ENCODE assay signal across 8 cellular contexts in genomic region chr9:100700689-100701318, GRCh38.
A peak's percentile ranks its signal among the peaks of the same experiment; 100 is the strongest.
DNase-seq lines count a peak whose midpoint lies in the region; ATAC-seq and TF ChIP-seq lines count a peak whose summit lies in the region.

No MANE protein-coding gene starts in this region.

- DNase-seq in DMS153 (lab: John Stamatoyannopoulos, UW), result peak; percentile 16
- no peak for DNase-seq in HFFc6
- DNase-seq in NCI-H82 (lab: John Stamatoyannopoulos, UW), result peak; percentile 76
- DNase-seq in erythroblast (lab: John Stamatoyannopoulos, UW), result peak; percentile 15 to 44
- DNase-seq in stimulated activated CD8-positive, alpha-beta memory T cell treated with anti-CD3 and anti-CD28 coated beads, Interleukin-4, amount 100 ng/mL, for 48 hours, result peak; percentile 25
- no peak for DNase-seq in NCI-H128 (lab: John Stamatoyannopoulos, UW; ENCODE audit: unreplicated experiment)
- DNase-seq in hepatic stellate cell (ENCODE audit: low spot score), result no peak

- no peaks in the 10 kb centered on the region; the same call in 1 of the 2 replicates for H3K27me3 Mint-ChIP-seq in HFFc6 (ENCODE audit: insufficient read depth)

- no peak for ATAC-seq in GM18502 (IDR thresholded peaks at IDR 0.05; ENCODE audit: poor library complexity, unreplicated experiment)

- H3K27ac Mint-ChIP-seq in HFFc6, result no peak overlapping the region

- no peaks in the 10 kb centered on the region for H3K9me3 Mint-ChIP-seq in HFFc6

- TF ChIP-seq CTCF in HFFc6 (IDR thresholded peaks at IDR 0.05), result peak; percentile 74

- no peaks in the 10 kb centered on the region for H3K36me3 Mint-ChIP-seq in HFFc6 (ENCODE audit: low read depth)

- H3K4me3 Mint-ChIP-seq in HFFc6, result no peak overlapping the region

- H3K4me1 Mint-ChIP-seq in HFFc6 (ENCODE audit: low read depth), result no peaks in the 10 kb centered on the region

- TF ChIP-seq POLR2A in erythroblast (IDR thresholded peaks at IDR 0.05; ENCODE audit: low read length), result no peak

Comparison
In these comparisons a context has a peak if more than half of its experiments do, and no peak if none do; other contexts are left out.
1. DNase-seq: peak in DMS153 (single experiment), NCI-H82 (single experiment), erythroblast (2 of 2) and stimulated activated CD8-positive, alpha-beta memory T cell treated with anti-CD3 and anti-CD28 coated beads, Interleukin-4, amount 100 ng/mL, for 48 hours (single experiment); none in HFFc6 (single experiment), NCI-H128 (single experiment) and hepatic stellate cell (single experiment).